In genomic region chr16:22181426-22181825, GRCh38 we compare ENCODE assay signal across 10 cellular contexts. TPM values are rescaled to one million over a fixed set of nuclear protein-coding genes. Genes with fewer than 3 reads are reported as not detected.
"Had no signal": no experiment of that assay in that cellular context is flagged by ENCODE, and none has a peak within 500 bp of the region (broad histone marks: within the 10 kb centered on the region; RNA-seq: fewer than 3 reads in every experiment).

No MANE protein-coding gene starts in this region.

- H3K36me3 ChIP-seq: HAP-1 had no signal

- H2AFZ ChIP-seq: GM23248, GM23338 had no signal

- H3K4me3 Mint-ChIP-seq: GM23338, H9, HFFc6 had no signal

- FAIRE-seq: H1, H54 had no signal

- H3K9me3 Mint-ChIP-seq: GM23338, H9, HFFc6 had no signal

- H3K4me3 ChIP-seq: GM23248, GM23338, HAP-1 had no signal

- H3K4me2 ChIP-seq: GM23338 had no signal

- H3K4me1 ChIP-seq: HAP-1 had no signal

- H3K27ac Mint-ChIP-seq: GM23338, HFFc6 had no signal

- H3K9me3 ChIP-seq: HAP-1 had no signal

- H3K4me1 Mint-ChIP-seq: GM23338 had no signal

- H3K27ac ChIP-seq: GM23248 had no signal

- DNase-seq: GM23248, GOT3, H7, H9, HCEC 1CT, HFFc6 had no signal

- H3K9ac ChIP-seq: GM23248 had no signal

RNA-seq across cellular contexts. Expression of gene SDR42E2, which starts 19.1 kb away (rescaled TPM):
- polyA plus RNA-seq: GM23248 had no signal
